8 cellular contexts compared by ENCODE assay signal in genomic region chr5:57172466-57172961, GRCh38. TPM values are rescaled to one million over a fixed set of nuclear protein-coding genes. Genes with fewer than 3 reads are reported as not detected.
DNase-seq lines count a peak whose midpoint lies in the region; ATAC-seq and TF ChIP-seq lines count a peak whose summit lies in the region.

No MANE protein-coding gene starts in this region.

- H3K27me3 ChIP-seq in DND-41 (ENCODE audit: insufficient read depth, low read length, poor library complexity) (peaks cover 5% of the 10 kb centered on the region), Karpas-422 (ENCODE audit: low read length) (no peaks in the 10 kb centered on the region), sigmoid colon (no peaks in the 10 kb centered on the region)

- no peak for TF ChIP-seq POLR2A in sigmoid colon (IDR thresholded peaks at IDR 0.05)

- no peak for TF ChIP-seq EP300 in sigmoid colon (IDR thresholded peaks at IDR 0.05)

- H3K36me3 Mint-ChIP-seq in activated T-cell treated with anti-CD3 and anti-CD28 coated beads, Interleukin-2, amount 50 U/mL, for 72 hours (ENCODE audit: insufficient read depth in 2 of 2): peaks cover 15 to 19% of the 10 kb centered on the region in 2 donors

- H3K4me1 Mint-ChIP-seq in activated T-cell treated with anti-CD3 and anti-CD28 coated beads, Interleukin-2, amount 50 U/mL, for 72 hours (ENCODE audit: low read depth): peaks cover 23% of the 10 kb centered on the region

- H3K79me2 ChIP-seq in DND-41 (ENCODE audit: insufficient read depth, low read length) (peaks cover 41% of the 10 kb centered on the region), Karpas-422 (ENCODE audit: low read length) (peaks cover 38% of the 10 kb centered on the region)

- H3K9me3 ChIP-seq in DND-41 (ENCODE audit: insufficient read depth, low read length, severe bottlenecking): no peaks in the 10 kb centered on the region
- no peaks in the 10 kb centered on the region for H3K9me3 ChIP-seq in Karpas-422 (ENCODE audit: low read length)
- H3K9me3 ChIP-seq in sigmoid colon: no peaks in the 10 kb centered on the region

- DNase-seq in DND-41: peak; percentile 19
- peak; percentile 66 for DNase-seq in Karpas-422
- DNase-seq in activated T-cell treated with anti-CD3 and anti-CD28 coated beads, Interleukin-2, amount 50 U/mL, for 72 hours: peak; percentile 17 to 21
- peak; percentile 38 for DNase-seq in globus pallidus (ENCODE audit: low spot score)
- no peak for DNase-seq in sigmoid colon
- no peak for DNase-seq in activated CD4-positive, CD25-positive, alpha-beta regulatory T cell (lab: John Stamatoyannopoulos, UW)

- H3K36me3 ChIP-seq in DND-41 (ENCODE audit: insufficient read depth, low read length) (peaks cover 7% of the 10 kb centered on the region; the same call in 1 of the 2 replicates), Karpas-422 (ENCODE audit: insufficient read depth, low read length) (peaks cover 15% of the 10 kb centered on the region), sigmoid colon (no peaks in the 10 kb centered on the region)

- H3K9me2 ChIP-seq in Karpas-422 (replicated peaks; ENCODE audit: insufficient read depth, low read length): no peaks in the 10 kb centered on the region

- TF ChIP-seq CTCF in DND-41 (IDR thresholded peaks at IDR 0.05; ENCODE audit: borderline replicate concordance, extremely low read depth, low read length, poor library complexity, severe bottlenecking) (no peak), sigmoid colon (IDR thresholded peaks at IDR 0.05) (no peak)

- intact Hi-C loops in sigmoid colon (cut with DNase I): loop anchor here (2.0 to 5.0 kb wide), 4 partner anchors 48 to 355 kb away; partner anchors contain the start of genes MAP3K1, MIER3 and SETD9

- peaks cover 27% of the 10 kb centered on the region for H4K20me1 ChIP-seq in DND-41 (ENCODE audit: insufficient read depth, low read length)
- peaks cover 25% of the 10 kb centered on the region for H4K20me1 ChIP-seq in Karpas-422 (ENCODE audit: insufficient read depth, low read depth, low read length)

- peaks cover 44% of the 10 kb centered on the region for H3K4me1 ChIP-seq in DND-41 (ENCODE audit: insufficient read depth, low read length)
- peaks cover 30% of the 10 kb centered on the region for H3K4me1 ChIP-seq in Karpas-422 (ENCODE audit: low read length)
- peaks cover 0 to 38% (median 19%) of the 10 kb centered on the region in 4 donors for H3K4me1 ChIP-seq in sigmoid colon

- H3K27me3 Mint-ChIP-seq in activated T-cell treated with anti-CD3 and anti-CD28 coated beads, Interleukin-2, amount 50 U/mL, for 72 hours (ENCODE audit: low read depth): no peaks in the 10 kb centered on the region

- H3K27ac ChIP-seq in DND-41 (ENCODE audit: low read length) (peak overlapping the region; percentile 76; the same call in 1 of the 2 replicates), Karpas-422 (ENCODE audit: low read length) (peak overlapping the region; percentile 90), sigmoid colon (peak overlapping the region; percentile 95 to 100 (median 98))

- peak overlapping the region; percentile 91 for H3K9ac ChIP-seq in DND-41 (ENCODE audit: low read depth, low read length)
- peak overlapping the region; percentile 99 for H3K9ac ChIP-seq in Karpas-422 (ENCODE audit: low read length)

- 1% methylated on average over 12 of the region's 12 CpGs for WGBS in sigmoid colon, 2 donors

- H3K4me3 Mint-ChIP-seq in activated T-cell treated with anti-CD3 and anti-CD28 coated beads, Interleukin-2, amount 50 U/mL, for 72 hours: peak overlapping the region; percentile 98 to 99

- H2AFZ ChIP-seq in DND-41 (ENCODE audit: low read depth, low read length) (peak overlapping the region; percentile 95), Karpas-422 (ENCODE audit: low read length) (peak overlapping the region; percentile 92)

- H3K27ac Mint-ChIP-seq in activated T-cell treated with anti-CD3 and anti-CD28 coated beads, Interleukin-2, amount 50 U/mL, for 72 hours: peak overlapping the region; percentile 94

- H3K4me2 ChIP-seq in DND-41 (ENCODE audit: insufficient read depth, low read length) (peak overlapping the region; percentile 94), Karpas-422 (ENCODE audit: low read depth, low read length, poor library complexity, severe bottlenecking) (peak overlapping the region; percentile 75)

- H3K4me3 ChIP-seq in DND-41 (ENCODE audit: low read depth in 1 of 2, low read length in 2 of 2) (peak overlapping the region; percentile 75 to 76), Karpas-422 (ENCODE audit: low read length) (peak overlapping the region; percentile 98), sigmoid colon (peak overlapping the region; percentile 76 to 88 (median 86))

- ATAC-seq in DND-41 (ENCODE audit: insufficient read depth, low read depth) (no peak), HG02678 (IDR thresholded peaks at IDR 0.05; ENCODE audit: unreplicated experiment) (no peak), GM18511 (IDR thresholded peaks at IDR 0.05; ENCODE audit: unreplicated experiment) (no peak)
- no peak for ATAC-seq in activated T-cell treated with anti-CD3 and anti-CD28 coated beads, Interleukin-2, amount 50 U/mL, for 72 hours (replicated peaks in 1 of 2)

- no peaks in the 10 kb centered on the region for H3K9me3 Mint-ChIP-seq in activated T-cell treated with anti-CD3 and anti-CD28 coated beads, Interleukin-2, amount 50 U/mL, for 72 hours

RNA-seq across cellular contexts. Expression of gene GPBP1, which starts 1.3 kb away (rescaled TPM):
- 67.3 and 69.0 TPM in 2 replicates for total RNA-seq in Karpas-422 (2014; rRNA removed; shearing (Covaris generic); ENCODE audit: low replicate concordance)
- 100 to 1,000 TPM in 1 of 2 donors, 10 to 100 TPM in 1; 95.8 to 104 TPM for total RNA-seq in activated T-cell treated with anti-CD3 and anti-CD28 coated beads, Interleukin-2, amount 50 U/mL, for 72 hours
- 10 to 100 TPM; 52.3 to 69.2 (median 59.7) TPM for total RNA-seq in sigmoid colon
- 10 to 100 TPM; 32.4 to 51.6 (median 45.3) TPM for polyA plus RNA-seq in sigmoid colon

Comparison
In these comparisons a context has a peak if more than half of its experiments do, and no peak if none do; other contexts are left out.
1. DNase-seq: peak in DND-41 (single experiment), Karpas-422 (single experiment), activated T-cell treated with anti-CD3 and anti-CD28 coated beads, Interleukin-2, amount 50 U/mL, for 72 hours (2 of 2) and globus pallidus (single experiment); none in sigmoid colon (single experiment) and activated CD4-positive, CD25-positive, alpha-beta regulatory T cell (0 of 4).
2. Peak in every context shown above with its lines, with median percentiles within 50 percentile points of each other: H3K27ac ChIP-seq and H3K4me3 ChIP-seq.